8 cellular contexts compared by ENCODE assay signal in the genomic region with DNA sequence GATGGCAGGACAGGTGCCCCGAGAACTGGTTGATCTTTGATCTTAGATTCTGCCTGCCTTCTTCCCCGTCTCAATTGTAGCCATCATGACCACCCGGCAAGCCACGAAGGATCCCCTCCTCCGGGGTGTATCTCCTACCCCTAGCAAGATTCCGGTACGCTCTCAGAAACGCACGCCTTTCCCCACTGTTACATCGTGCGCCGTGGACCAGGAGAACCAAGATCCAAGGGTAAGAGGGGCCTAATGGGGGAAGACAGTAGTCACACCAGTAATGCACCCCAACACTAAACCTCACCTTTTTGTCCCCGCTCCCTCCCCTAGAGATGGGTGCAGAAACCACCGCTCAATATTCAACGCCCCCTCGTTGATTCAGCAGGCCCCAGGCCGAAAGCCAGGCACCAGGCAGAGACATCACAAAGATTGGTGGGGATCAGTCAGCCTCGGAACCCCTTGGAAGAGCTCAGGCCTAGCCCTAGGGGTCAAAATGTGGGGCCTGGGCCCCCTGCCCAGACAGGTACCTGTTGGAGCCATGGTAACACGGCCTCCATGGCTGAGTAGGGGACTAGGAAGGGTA. TPM values are rescaled to one million over a fixed set of nuclear protein-coding genes. Genes with fewer than 3 reads are reported as not detected.
A peak's percentile ranks its signal among the peaks of the same experiment; 100 is the strongest.
DNase-seq lines count a peak whose midpoint lies in the region; ATAC-seq and TF ChIP-seq lines count a peak whose summit lies in the region.

No MANE protein-coding gene starts in this region.

- peak overlapping the region; percentile 93 for H3K4me3 Mint-ChIP-seq in natural killer cell treated with Interleukin-12 subunit alpha and Interleukin-12 subunit beta and Interleukin-15 and Interleukin-18, amount 100 ng/mL, for 72 hours

- peaks cover 15 to 22% of the 10 kb centered on the region in 2 donors for H3K4me1 Mint-ChIP-seq in natural killer cell treated with Interleukin-12 subunit alpha and Interleukin-12 subunit beta and Interleukin-15 and Interleukin-18, amount 100 ng/mL, for 72 hours (ENCODE audit: low read depth in 2 of 2)

- no peaks in the 10 kb centered on the region for H3K9me3 ChIP-seq in BE2C

- H3K27ac ChIP-seq in coronary artery, result no peak overlapping the region

- H3K27me3 ChIP-seq in BE2C, result no peaks in the 10 kb centered on the region

- H3K9me3 Mint-ChIP-seq in natural killer cell treated with Interleukin-12 subunit alpha and Interleukin-12 subunit beta and Interleukin-15 and Interleukin-18, amount 100 ng/mL, for 72 hours, result no peaks in the 10 kb centered on the region

- H3K4me3 ChIP-seq in BE2C (ENCODE audit: low read depth, low read length), result peak overlapping the region; percentile 97
- peak overlapping the region; percentile 87 for H3K4me3 ChIP-seq in Jurkat, Clone E6-1 (ENCODE audit: low read length)
- H3K4me3 ChIP-seq in coronary artery, result peak overlapping the region; percentile 77

- TF ChIP-seq CTCF in BE2C (IDR thresholded peaks at IDR 0.05; ENCODE audit: low read depth, low read length) (no peak), coronary artery (IDR thresholded peaks at IDR 0.05) (no peak)

- no peaks in the 10 kb centered on the region for H3K36me3 Mint-ChIP-seq in natural killer cell treated with Interleukin-12 subunit alpha and Interleukin-12 subunit beta and Interleukin-15 and Interleukin-18, amount 100 ng/mL, for 72 hours

- H3K4me1 ChIP-seq in BE2C, result no peaks in the 10 kb centered on the region

- no peak for ATAC-seq in natural killer cell treated with Interleukin-12 subunit alpha and Interleukin-12 subunit beta and Interleukin-15 and Interleukin-18, amount 100 ng/mL, for 72 hours
- ATAC-seq in GM19463 (IDR thresholded peaks at IDR 0.05; ENCODE audit: unreplicated experiment), result no peak

- no peaks in the 10 kb centered on the region for H3K27me3 Mint-ChIP-seq in natural killer cell treated with Interleukin-12 subunit alpha and Interleukin-12 subunit beta and Interleukin-15 and Interleukin-18, amount 100 ng/mL, for 72 hours

- peak overlapping the region; percentile 66 to 68 for H3K27ac Mint-ChIP-seq in natural killer cell treated with Interleukin-12 subunit alpha and Interleukin-12 subunit beta and Interleukin-15 and Interleukin-18, amount 100 ng/mL, for 72 hours

- DNase-seq in BE2C, result no peak
- DNase-seq in Jurkat, Clone E6-1 (ENCODE audit: low read depth, low spot score), result no peak
- no peak for DNase-seq in coronary artery (ENCODE audit: low spot score)
- no peak for DNase-seq in natural killer cell treated with Interleukin-12 subunit alpha and Interleukin-12 subunit beta and Interleukin-15 and Interleukin-18, amount 100 ng/mL, for 72 hours (ENCODE audit: low spot score)
- no peak for DNase-seq in inferior parietal cortex (ENCODE audit: extremely low spot score)
- no peak for DNase-seq in occipital lobe (lab: John Stamatoyannopoulos, UW)
- DNase-seq in NCI-H2196 (lab: John Stamatoyannopoulos, UW; ENCODE audit: unreplicated experiment), result no peak

- peaks cover 22% of the 10 kb centered on the region for H3K36me3 ChIP-seq in BE2C

RNA-seq across cellular contexts. Expression of gene TROAP, which starts 0.6 kb away (rescaled TPM):
- polyA plus RNA-seq in BE2C (2012; ENCODE audit: insufficient read depth, insufficient read length, low read depth), result 24.6 TPM
- polyA plus RNA-seq in Jurkat, Clone E6-1 (2012; ENCODE audit: insufficient read depth, insufficient read length), result 88.3 TPM
- 100 to 1,000 TPM in 1 of 2 donors, 10 to 100 TPM in 1; 37.4 to 103 TPM for total RNA-seq in natural killer cell treated with Interleukin-12 subunit alpha and Interleukin-12 subunit beta and Interleukin-15 and Interleukin-18, amount 100 ng/mL, for 72 hours
- 1.2 TPM for total RNA-seq in occipital lobe

RNA-seq across cellular contexts. Expression of gene C1QL4, which starts 13.4 kb away (rescaled TPM):
- polyA plus RNA-seq in BE2C (2012; ENCODE audit: insufficient read depth, insufficient read length, low read depth), result 4.9 TPM
- polyA plus RNA-seq in Jurkat, Clone E6-1 (2012; ENCODE audit: insufficient read depth, insufficient read length), result 2.5 TPM
- total RNA-seq in natural killer cell treated with Interleukin-12 subunit alpha and Interleukin-12 subunit beta and Interleukin-15 and Interleukin-18, amount 100 ng/mL, for 72 hours, result not detected
- 0.16 TPM for total RNA-seq in occipital lobe

RNA-seq across cellular contexts. Expression of gene DNAJC22, which starts 23.1 kb away (rescaled TPM):
- polyA plus RNA-seq in BE2C (2012; ENCODE audit: insufficient read depth, insufficient read length, low read depth), result 1.3 TPM
- 1.00 TPM for polyA plus RNA-seq in Jurkat, Clone E6-1 (2012; ENCODE audit: insufficient read depth, insufficient read length)
- not detected for total RNA-seq in natural killer cell treated with Interleukin-12 subunit alpha and Interleukin-12 subunit beta and Interleukin-15 and Interleukin-18, amount 100 ng/mL, for 72 hours
- 0.78 TPM for total RNA-seq in occipital lobe

RNA-seq across cellular contexts. Expression of gene PRPH, which starts 28.7 kb away (rescaled TPM):
- 1,275 TPM for polyA plus RNA-seq in BE2C (2012; ENCODE audit: insufficient read depth, insufficient read length, low read depth)
- polyA plus RNA-seq in Jurkat, Clone E6-1 (2012; ENCODE audit: insufficient read depth, insufficient read length), result not detected
- total RNA-seq in natural killer cell treated with Interleukin-12 subunit alpha and Interleukin-12 subunit beta and Interleukin-15 and Interleukin-18, amount 100 ng/mL, for 72 hours, result not detected
- not detected for total RNA-seq in occipital lobe

RNA-seq across cellular contexts. Expression of gene SPATS2, which starts 43.7 kb away (rescaled TPM):
- polyA plus RNA-seq in BE2C (2012; ENCODE audit: insufficient read depth, insufficient read length, low read depth), result 33.0 TPM
- 19.5 TPM for polyA plus RNA-seq in Jurkat, Clone E6-1 (2012; ENCODE audit: insufficient read depth, insufficient read length)
- 10 to 100 TPM; 13.7 to 21.1 TPM for total RNA-seq in natural killer cell treated with Interleukin-12 subunit alpha and Interleukin-12 subunit beta and Interleukin-15 and Interleukin-18, amount 100 ng/mL, for 72 hours
- total RNA-seq in occipital lobe, result 58.2 TPM

Comparison
In these comparisons a context has a peak if more than half of its experiments do, and no peak if none do; other contexts are left out.
1. RNA of gene TROAP, which starts 0.6 kb away (total RNA-seq): 37.4 to 103 TPM in natural killer cell treated with Interleukin-12 subunit alpha and Interleukin-12 subunit beta and Interleukin-15 and Interleukin-18, amount 100 ng/mL, for 72 hours; 1.2 TPM in occipital lobe (single experiment); every median in the first group is over 10 times any median in the second.
2. Peak in every context shown above with its lines, with median percentiles within 50 percentile points of each other: H3K4me3 ChIP-seq.